Comparison of ENCODE assay signal across 1 cellular context in genomic region chr17:45894022-45894784, GRCh38.
A peak's percentile ranks its signal among the peaks of the same experiment; 100 is the strongest.
TF ChIP-seq lines count a peak whose summit lies in the region.

Gene MAPT (plus strand): TSS chr17:45894554. CDS start chr17:45962338, 67,784 bp downstream.

TF ChIP-seq in K562, 482 proteins besides CTCF, POLR2A, EP300 and RAD21 (continued from another document and continues in another):
- TF ChIP-seq, protein P1, sequence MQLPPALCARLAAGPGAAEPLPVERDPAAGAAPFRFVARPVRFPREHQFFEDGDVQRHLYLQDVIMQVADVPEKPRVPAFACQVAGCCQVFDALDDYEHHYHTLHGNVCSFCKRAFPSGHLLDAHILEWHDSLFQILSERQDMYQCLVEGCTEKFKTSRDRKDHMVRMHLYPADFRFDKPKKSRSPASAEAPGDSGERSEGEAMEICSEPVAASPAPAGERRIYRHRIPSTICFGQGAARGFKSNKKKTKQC (CRISPR knock-in tag; IDR thresholded peaks at IDR 0.05), result no peak
- TF ChIP-seq CBX2 (IDR thresholded peaks at IDR 0.05; ENCODE audit: insufficient read depth, low read length, poor library complexity, severe bottlenecking) (no peak), CBFA2T3 (IDR thresholded peaks at IDR 0.05) (no peak), ZNF445 (CRISPR knock-in tag; IDR thresholded peaks at IDR 0.05; ENCODE audit: low read depth) (no peak), NFE2 (IDR thresholded peaks at IDR 0.05; ENCODE audit: low read depth) (no peak), VEZF1 (CRISPR knock-in tag; IDR thresholded peaks at IDR 0.05) (peak; percentile 93), ZBTB1 (CRISPR knock-in tag; IDR thresholded peaks at IDR 0.05; ENCODE audit: borderline replicate concordance, low read depth) (peak; percentile 98), ZKSCAN1 (IDR thresholded peaks at IDR 0.05; ENCODE audit: low read depth, low read length) (no peak), NCOR1 (IDR thresholded peaks at IDR 0.05) (no peak), ZBTB12 (CRISPR knock-in tag; IDR thresholded peaks at IDR 0.05) (no peak), TFE3 (CRISPR knock-in tag; IDR thresholded peaks at IDR 0.05) (no peak), KLF16 (IDR thresholded peaks at IDR 0.05) (0 out of 2 replicates have a peak, but pooled peaks have one; percentile 52), TCFL5 (CRISPR knock-in tag; conservative IDR thresholded peaks at IDR 0.05) (no peak), ESRRA (IDR thresholded peaks at IDR 0.05; ENCODE audit: borderline replicate concordance, low read depth) (peak; percentile 77; the same call in 1 of the 2 replicates), RBM14 (IDR thresholded peaks at IDR 0.05; ENCODE audit: borderline replicate concordance, insufficient read depth, low read depth, low read length) (0 out of 2 replicates have a peak, but pooled peaks have one; percentile 28), BCLAF1 (IDR thresholded peaks at IDR 0.05; ENCODE audit: borderline replicate concordance in 1 of 2, control insufficient read depth in 1 of 2, low read depth in 2 of 2, low read length in 1 of 2) (no peak), ZBTB34 (CRISPR knock-in tag; IDR thresholded peaks at IDR 0.05) (no peak), USF1 (CRISPR knock-in tag; IDR thresholded peaks at IDR 0.05) (no peak), ZNF282 (CRISPR knock-in tag; IDR thresholded peaks at IDR 0.05) (0 out of 2 replicates have a peak, but pooled peaks have one; percentile 27), RFX7 (CRISPR knock-in tag; IDR thresholded peaks at IDR 0.05) (no peak), HNRNPUL1 (IDR thresholded peaks at IDR 0.05; ENCODE audit: low read length) (no peak), NCOA2 (IDR thresholded peaks at IDR 0.05; ENCODE audit: partially characterized antibody in 2 of 2) (no peak), TRIM28 (IDR thresholded peaks at IDR 0.05) (no peak), HNRNPLL (IDR thresholded peaks at IDR 0.05; ENCODE audit: low read depth, low read length, poor library complexity, severe bottlenecking) (peak; percentile 59), E2F6 (IDR thresholded peaks at IDR 0.05; ENCODE audit: borderline replicate concordance in 1 of 2, extremely low read depth in 1 of 2, insufficient read depth in 1 of 2, insufficient read length in 1 of 2, low read depth in 1 of 2, low read length in 1 of 2, poor library complexity in 1 of 2, severe bottlenecking in 1 of 2) (peak; percentile 65 to 86), POLR2AphosphoS2 (IDR thresholded peaks at IDR 0.05; ENCODE audit: low read length) (no peak), SREBF1 (IDR thresholded peaks at IDR 0.05; ENCODE audit: borderline replicate concordance, low read depth, low read length) (no peak), PTBP1 (IDR thresholded peaks at IDR 0.05; ENCODE audit: low read depth, low read length) (no peak), EWSR1 (IDR thresholded peaks at IDR 0.05; ENCODE audit: borderline replicate concordance, low read depth, partially characterized antibody) (no peak), ZNF79 (CRISPR knock-in tag; IDR thresholded peaks at IDR 0.05; ENCODE audit: low read depth) (no peak), FOXP1 (CRISPR knock-in tag; IDR thresholded peaks at IDR 0.05) (peak; percentile 32; the same call in 1 of the 2 replicates), HCFC1 (IDR thresholded peaks at IDR 0.05; ENCODE audit: low read depth, low read length) (peak; percentile 29), FOXJ2 (tag; IDR thresholded peaks at IDR 0.05) (no peak), MEF2A (IDR thresholded peaks at IDR 0.05; ENCODE audit: control insufficient read depth, low read depth, low read length) (no peak), POLR3G (IDR thresholded peaks at IDR 0.05; ENCODE audit: extremely low read depth, insufficient read length, insufficient replicate concordance) (no peak)
- TF ChIP-seq, protein P2, sequence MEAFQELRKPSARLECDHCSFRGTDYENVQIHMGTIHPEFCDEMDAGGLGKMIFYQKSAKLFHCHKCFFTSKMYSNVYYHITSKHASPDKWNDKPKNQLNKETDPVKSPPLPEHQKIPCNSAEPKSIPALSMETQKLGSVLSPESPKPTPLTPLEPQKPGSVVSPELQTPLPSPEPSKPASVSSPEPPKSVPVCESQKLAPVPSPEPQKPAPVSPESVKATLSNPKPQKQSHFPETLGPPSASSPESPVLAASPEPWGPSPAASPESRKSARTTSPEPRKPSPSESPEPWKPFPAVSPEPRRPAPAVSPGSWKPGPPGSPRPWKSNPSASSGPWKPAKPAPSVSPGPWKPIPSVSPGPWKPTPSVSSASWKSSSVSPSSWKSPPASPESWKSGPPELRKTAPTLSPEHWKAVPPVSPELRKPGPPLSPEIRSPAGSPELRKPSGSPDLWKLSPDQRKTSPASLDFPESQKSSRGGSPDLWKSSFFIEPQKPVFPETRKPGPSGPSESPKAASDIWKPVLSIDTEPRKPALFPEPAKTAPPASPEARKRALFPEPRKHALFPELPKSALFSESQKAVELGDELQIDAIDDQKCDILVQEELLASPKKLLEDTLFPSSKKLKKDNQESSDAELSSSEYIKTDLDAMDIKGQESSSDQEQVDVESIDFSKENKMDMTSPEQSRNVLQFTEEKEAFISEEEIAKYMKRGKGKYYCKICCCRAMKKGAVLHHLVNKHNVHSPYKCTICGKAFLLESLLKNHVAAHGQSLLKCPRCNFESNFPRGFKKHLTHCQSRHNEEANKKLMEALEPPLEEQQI (IDR thresholded peaks at IDR 0.05), result no peak
- TF ChIP-seq, protein P3, sequence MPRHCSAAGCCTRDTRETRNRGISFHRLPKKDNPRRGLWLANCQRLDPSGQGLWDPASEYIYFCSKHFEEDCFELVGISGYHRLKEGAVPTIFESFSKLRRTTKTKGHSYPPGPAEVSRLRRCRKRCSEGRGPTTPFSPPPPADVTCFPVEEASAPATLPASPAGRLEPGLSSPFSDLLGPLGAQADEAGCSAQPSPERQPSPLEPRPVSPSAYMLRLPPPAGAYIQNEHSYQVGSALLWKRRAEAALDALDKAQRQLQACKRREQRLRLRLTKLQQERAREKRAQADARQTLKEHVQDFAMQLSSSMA (CRISPR knock-in tag; IDR thresholded peaks at IDR 0.05), result no peak
- TF ChIP-seq, protein P4, sequence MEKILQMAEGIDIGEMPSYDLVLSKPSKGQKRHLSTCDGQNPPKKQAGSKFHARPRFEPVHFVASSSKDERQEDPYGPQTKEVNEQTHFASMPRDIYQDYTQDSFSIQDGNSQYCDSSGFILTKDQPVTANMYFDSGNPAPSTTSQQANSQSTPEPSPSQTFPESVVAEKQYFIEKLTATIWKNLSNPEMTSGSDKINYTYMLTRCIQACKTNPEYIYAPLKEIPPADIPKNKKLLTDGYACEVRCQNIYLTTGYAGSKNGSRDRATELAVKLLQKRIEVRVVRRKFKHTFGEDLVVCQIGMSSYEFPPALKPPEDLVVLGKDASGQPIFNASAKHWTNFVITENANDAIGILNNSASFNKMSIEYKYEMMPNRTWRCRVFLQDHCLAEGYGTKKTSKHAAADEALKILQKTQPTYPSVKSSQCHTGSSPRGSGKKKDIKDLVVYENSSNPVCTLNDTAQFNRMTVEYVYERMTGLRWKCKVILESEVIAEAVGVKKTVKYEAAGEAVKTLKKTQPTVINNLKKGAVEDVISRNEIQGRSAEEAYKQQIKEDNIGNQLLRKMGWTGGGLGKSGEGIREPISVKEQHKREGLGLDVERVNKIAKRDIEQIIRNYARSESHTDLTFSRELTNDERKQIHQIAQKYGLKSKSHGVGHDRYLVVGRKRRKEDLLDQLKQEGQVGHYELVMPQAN (IDR thresholded peaks at IDR 0.05; ENCODE audit: borderline replicate concordance), result no peak
